In the genomic region with DNA sequence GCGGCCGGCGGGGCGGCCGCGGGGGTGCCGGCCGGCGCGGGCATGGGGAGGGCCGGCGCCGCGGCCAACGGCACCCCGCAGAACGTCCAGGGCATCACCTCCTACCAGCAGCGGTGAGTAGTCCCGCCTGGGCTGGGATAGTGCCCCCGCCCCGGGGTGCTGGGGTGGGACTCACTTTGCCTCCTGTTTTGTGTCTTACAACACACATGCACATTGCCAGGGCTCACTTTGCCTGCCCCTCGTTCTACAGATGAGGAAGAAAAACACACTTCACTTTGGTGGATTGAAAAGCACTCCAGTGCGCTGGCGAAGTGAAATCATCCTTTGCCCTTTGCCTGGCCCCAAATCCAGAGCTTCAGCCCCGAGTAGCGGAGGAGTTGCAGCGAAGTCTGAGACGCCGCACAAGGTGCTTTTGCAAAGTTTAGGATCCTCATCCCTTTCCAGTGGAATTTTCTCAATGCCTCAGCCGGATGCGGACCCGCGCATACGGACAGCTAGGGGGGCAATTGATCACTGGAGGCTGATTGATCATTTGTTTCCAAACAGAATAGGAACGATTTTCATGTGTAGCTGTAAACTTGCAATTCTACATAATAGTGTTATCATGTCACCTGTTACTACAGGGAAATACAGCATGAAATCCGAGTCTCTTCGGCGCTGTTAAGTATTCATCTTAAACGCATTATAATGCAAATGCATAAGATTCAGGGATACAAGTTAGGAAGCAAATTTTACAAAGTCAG, we compare ENCODE assay signal across 10 cellular contexts. TPM values are rescaled to one million over a fixed set of nuclear protein-coding genes. Genes with fewer than 3 reads are reported as not detected.
A peak's percentile ranks its signal among the peaks of the same experiment; 100 is the strongest.
DNase-seq lines count a peak whose midpoint lies in the region; ATAC-seq and TF ChIP-seq lines count a peak whose summit lies in the region.
"Had no signal": no experiment of that assay in that cellular context is flagged by ENCODE, and none has a peak within 500 bp of the region (broad histone marks: within the 10 kb centered on the region; RNA-seq: fewer than 3 reads in every experiment).

No MANE protein-coding gene starts in this region.

- H3K36me3 ChIP-seq in SK-N-MC (ENCODE audit: insufficient read depth, low read length) (no peaks in the 10 kb centered on the region), subcutaneous abdominal adipose tissue (ENCODE audit: control insufficient read depth in 5 of 5, insufficient read depth in 5 of 5, low read length in 5 of 5) (no peaks in the 10 kb centered on the region), colonic mucosa (no peaks in the 10 kb centered on the region)

- no peak for TF ChIP-seq CTCF in colonic mucosa (IDR thresholded peaks at IDR 0.05)

- H3K4me3 ChIP-seq in SK-N-MC (peak overlapping the region; percentile 74), iPS-18c (ENCODE audit: insufficient read depth, low read depth, low read length) (peak overlapping the region; percentile 61), subcutaneous abdominal adipose tissue (ENCODE audit: low read depth in 1 of 5, low read length in 5 of 5) (peak overlapping the region; percentile 26 to 69 (median 56)), colonic mucosa (no peak overlapping the region)

- DNase-seq in NCI-H2107 treated with DMSO at 0.1 percent for 48 hours (lab: John Stamatoyannopoulos, UW; ENCODE audit: unreplicated experiment) = peak; percentile 28
- DNase-seq in NCI-H2107 (lab: John Stamatoyannopoulos, UW) = no peak
- DNase-seq in SK-N-MC (ENCODE audit: low read depth, low spot score) = no peak
- DNase-seq in AML-193 (lab: John Stamatoyannopoulos, UW) = no peak
- DNase-seq in colonic mucosa = no peak
- DNase-seq: activated naive CD4-positive, alpha-beta T cell treated with anti-CD3 and anti-CD28 coated beads, Interleukin-2, amount 50 U/mL, for 16 hours had no signal

- no peak for ATAC-seq in GM18870 (IDR thresholded peaks at IDR 0.05; ENCODE audit: unreplicated experiment)

- H3K9ac ChIP-seq in SK-N-MC (ENCODE audit: insufficient read length) = no peak overlapping the region
- H3K9ac ChIP-seq in subcutaneous abdominal adipose tissue (ENCODE audit: low read length in 5 of 5) = peak overlapping the region in 1 of 5 donors; percentile 3
- H3K9ac ChIP-seq in colonic mucosa (ENCODE audit: low read depth in 2 of 2, low read length in 2 of 2) = no peak overlapping the region

- intact Hi-C loops in colonic mucosa (cut with DNase I) = no loop called here

- H3K9me3 ChIP-seq in SK-N-MC (ENCODE audit: low read depth, low read length) (no peaks in the 10 kb centered on the region), iPS-18c (ENCODE audit: control insufficient read depth, insufficient read depth, low read length) (no peaks in the 10 kb centered on the region), subcutaneous abdominal adipose tissue (ENCODE audit: control insufficient read depth in 5 of 5, low read length in 5 of 5) (no peaks in the 10 kb centered on the region), colonic mucosa (no peaks in the 10 kb centered on the region)

- H3K27me3 ChIP-seq in subcutaneous abdominal adipose tissue (ENCODE audit: control insufficient read depth in 5 of 5, insufficient read depth in 4 of 5, low read length in 5 of 5) = peaks cover 13 to 51% (median 32%) of the 10 kb centered on the region in 5 donors
- peaks cover 60% of the 10 kb centered on the region for H3K27me3 ChIP-seq in colonic mucosa

- H3K4me1 ChIP-seq in subcutaneous abdominal adipose tissue (ENCODE audit: control insufficient read depth in 5 of 5, insufficient read depth in 5 of 5, low read length in 5 of 5) (peaks cover under 1 to 39% (median 34%) of the 10 kb centered on the region in 5 donors), colonic mucosa (no peaks in the 10 kb centered on the region)

- H3K27ac ChIP-seq in SK-N-MC (no peak overlapping the region), subcutaneous abdominal adipose tissue (ENCODE audit: low read depth, low read length) (no peak overlapping the region), colonic mucosa (no peak overlapping the region)
- H3K27ac ChIP-seq: C4-2B had no signal

RNA-seq across cellular contexts. Expression of gene NPAS3, which starts 3.6 kb away (rescaled TPM):
- total RNA-seq in colonic mucosa = 1 to 10 TPM in 1 of 2 donors, under 1 TPM in 1; 0.79 to 1.6 TPM
